Comparison of ENCODE assay signal across 37 cellular contexts in genomic region chr1:50174101-50174500, GRCh38.
"Had no signal": no experiment of that assay in that cellular context is flagged by ENCODE, and none has a peak within 500 bp of the region (broad histone marks: within the 10 kb centered on the region; RNA-seq: fewer than 3 reads in every experiment).

No MANE protein-coding gene starts in this region.

- ATAC-seq: activated CD4-positive, alpha-beta T cell treated with anti-CD3 and anti-CD28 coated beads for 36 hours; activated CD4-positive, CD25-positive, alpha-beta regulatory T cell treated with anti-CD3 and anti-CD28 coated beads, Interleukin-2, amount 50 U/mL, for 24 hours; activated CD8-positive, alpha-beta memory T cell treated with anti-CD3 and anti-CD28 coated beads, Interleukin-2, amount 10 ng/mL, durations not matched to agents 7 days and 5 days; activated CD8-positive, alpha-beta T cell treated with anti-CD3 and anti-CD28 coated beads, Interleukin-2, amount 10 ng/mL, durations not matched to agents 7 days and 5 days; activated naive CD8-positive, alpha-beta T cell treated with anti-CD3 and anti-CD28 coated beads, Interleukin-2, amount 50 U/mL, for 24 hours; WTC11 had no signal

- DNase-seq: activated CD4-positive, alpha-beta memory T cell treated with anti-CD3 and anti-CD28 coated beads, Interleukin-2, amount 10 ng/mL, durations not matched to agents 7 days and 5 days; activated CD4-positive, alpha-beta T cell treated with anti-CD3 and anti-CD28 coated beads for 1 hour; activated CD4-positive, alpha-beta T cell treated with anti-CD3 and anti-CD28 coated beads for 36 hours; activated CD4-positive, alpha-beta T cell treated with anti-CD3 and anti-CD28 coated beads for 48 hours; activated CD4-positive, alpha-beta T cell treated with anti-CD3 and anti-CD28 coated beads, Interleukin-2, amount 10 ng/mL, durations not matched to agents 7 days and 5 days; activated CD4-positive, alpha-beta T cell treated with anti-CD3 and anti-CD28 coated beads, Interleukin-2, amount 50 U/mL, for 48 hours; activated CD4-positive, CD25-positive, alpha-beta regulatory T cell; activated CD8-positive, alpha-beta memory T cell treated with anti-CD3 and anti-CD28 coated beads for 24 hours; activated CD8-positive, alpha-beta memory T cell treated with anti-CD3 and anti-CD28 coated beads, Interleukin-2, amount 10 ng/mL, durations not matched to agents 7 days and 5 days; activated CD8-positive, alpha-beta memory T cell treated with anti-CD3 and anti-CD28 coated beads, Interleukin-2, amount 50 U/mL, for 48 hours; activated CD8-positive, alpha-beta T cell treated with anti-CD3 and anti-CD28 coated beads, Interleukin-2, amount 10 ng/mL, durations not matched to agents 7 days and 5 days; activated effector memory CD4-positive, alpha-beta T cell treated with Interleukin-2 at 50 U/mL for 16 hours; activated gamma-delta T cell; activated naive CD4-positive, alpha-beta T cell treated with anti-CD3 and anti-CD28 coated beads, Interleukin-2, amount 10 ng/mL, durations not matched to agents 7 days and 5 days; activated naive CD4-positive, alpha-beta T cell treated with Interleukin-2 at 50 U/mL for 16 hours; activated naive CD8-positive, alpha-beta T cell treated with anti-CD3 and anti-CD28 coated beads, Interleukin-2, amount 10 ng/mL, durations not matched to agents 7 days and 5 days; activated naive CD8-positive, alpha-beta T cell treated with anti-CD3 and anti-CD28 coated beads, Interleukin-2, amount 50 U/mL, for 24 hours; activated T-cell treated with anti-CD3 and anti-CD28 coated beads, Interleukin-2, amount 50 U/mL, for 24 hours; activated T-cell treated with anti-CD3 and anti-CD28 coated beads, Interleukin-2, amount 50 U/mL, for 48 hours; amygdala; anterior cingulate cortex; caudate nucleus; cerebellar nuclear complex; T-helper 2 cell; T-helper 9 cell had no signal

- H3K27me3 Mint-ChIP-seq: activated naive CD4-positive, alpha-beta T cell treated with anti-CD3 and anti-CD28 coated beads, Interleukin-2, amount 10 ng/mL, durations not matched to agents 7 days and 5 days; brain had no signal

- H3K9me3 Mint-ChIP-seq: activated CD4-positive, alpha-beta memory T cell treated with anti-CD3 and anti-CD28 coated beads, Interleukin-2, amount 10 ng/mL, durations not matched to agents 7 days and 5 days; activated CD4-positive, alpha-beta T cell treated with anti-CD3 and anti-CD28 coated beads, Interleukin-2, amount 10 ng/mL, durations not matched to agents 7 days and 5 days; activated naive CD4-positive, alpha-beta T cell treated with anti-CD3 and anti-CD28 coated beads, Interleukin-2, amount 10 ng/mL, durations not matched to agents 7 days and 5 days; activated naive CD4-positive, alpha-beta T cell treated with anti-CD3 and anti-CD28 coated beads, Interleukin-2, amount 50 U/mL, for 24 hours; activated naive CD8-positive, alpha-beta T cell treated with anti-CD3 and anti-CD28 coated beads, Interleukin-2, amount 10 ng/mL, durations not matched to agents 7 days and 5 days; activated naive CD8-positive, alpha-beta T cell treated with anti-CD3 and anti-CD28 coated beads, Interleukin-2, amount 50 U/mL, for 24 hours; activated T-cell treated with anti-CD3 and anti-CD28 coated beads, Interleukin-2, amount 50 U/mL, for 24 hours; activated T-helper 2 cell treated with anti-CD3 and anti-CD28 coated beads, Interferon-gamma antibody, Interleukin-2, Interleukin-4, amounts not matched to agents 10 μg/mL and 5 μg/mL and 100 μg/mL, durations not matched to agents 14 hours and 24 hours and 36 hours; central memory CD8-positive, alpha-beta T cell; T-helper 1 cell treated with Interleukin-12 subunit alpha and Interleukin-12 subunit beta and Interleukin-4 antibody, amounts not matched to agents 30 μg/mL and 1 μg/mL, for 36 hours; T-helper 2 cell treated with Interferon-gamma antibody and Interleukin-4, amounts not matched to agents 5 μg/mL and 100 μg/mL, for 36 hours; WTC11 had no signal

- H3K36me3 Mint-ChIP-seq: activated CD8-positive, alpha-beta memory T cell treated with anti-CD3 and anti-CD28 coated beads, Interleukin-2, amount 10 ng/mL, durations not matched to agents 7 days and 5 days; activated naive CD4-positive, alpha-beta T cell treated with anti-CD3 and anti-CD28 coated beads, Interleukin-2, amount 10 ng/mL, durations not matched to agents 7 days and 5 days; activated naive CD4-positive, alpha-beta T cell treated with anti-CD3 and anti-CD28 coated beads, Interleukin-2, amount 50 U/mL, for 24 hours; activated naive CD8-positive, alpha-beta T cell; activated naive CD8-positive, alpha-beta T cell treated with anti-CD3 and anti-CD28 coated beads, Interleukin-2, amount 10 ng/mL, durations not matched to agents 7 days and 5 days; WTC11 had no signal

- H3K27me3 ChIP-seq: ascending aorta had no signal

- H3K27ac Mint-ChIP-seq: activated CD4-positive, alpha-beta memory T cell treated with anti-CD3 and anti-CD28 coated beads, Interleukin-2, amount 10 ng/mL, durations not matched to agents 7 days and 5 days; activated CD4-positive, alpha-beta T cell treated with anti-CD3 and anti-CD28 coated beads for 36 hours; activated CD4-positive, alpha-beta T cell treated with anti-CD3 and anti-CD28 coated beads, Interleukin-2, amount 10 ng/mL, durations not matched to agents 7 days and 5 days; activated CD8-positive, alpha-beta memory T cell treated with anti-CD3 and anti-CD28 coated beads, Interleukin-2, amount 10 ng/mL, durations not matched to agents 7 days and 5 days; activated CD8-positive, alpha-beta T cell treated with anti-CD3 and anti-CD28 coated beads, Interleukin-2, amount 10 ng/mL, durations not matched to agents 7 days and 5 days; activated naive CD4-positive, alpha-beta T cell treated with anti-CD3 and anti-CD28 coated beads, Interleukin-2, amount 10 ng/mL, durations not matched to agents 7 days and 5 days; activated naive CD4-positive, alpha-beta T cell treated with anti-CD3 and anti-CD28 coated beads, Interleukin-2, amount 50 U/mL, for 24 hours; activated naive CD8-positive, alpha-beta T cell; activated naive CD8-positive, alpha-beta T cell treated with anti-CD3 and anti-CD28 coated beads, Interleukin-2, amount 10 ng/mL, durations not matched to agents 7 days and 5 days; activated naive CD8-positive, alpha-beta T cell treated with anti-CD3 and anti-CD28 coated beads, Interleukin-2, amount 50 U/mL, for 24 hours; activated T-cell treated with anti-CD3 and anti-CD28 coated beads, Interleukin-2, amount 50 U/mL, for 24 hours; activated T-helper 2 cell treated with anti-CD3 and anti-CD28 coated beads, Interferon-gamma antibody, Interleukin-2, Interleukin-4, amounts not matched to agents 10 μg/mL and 5 μg/mL and 100 μg/mL, durations not matched to agents 14 hours and 24 hours and 36 hours; brain; T-helper 1 cell treated with Interleukin-12 subunit alpha and Interleukin-12 subunit beta and Interleukin-4 antibody, amounts not matched to agents 30 μg/mL and 1 μg/mL, for 36 hours; T-helper 2 cell treated with Interferon-gamma antibody and Interleukin-4, amounts not matched to agents 5 μg/mL and 100 μg/mL, for 36 hours; WTC11 had no signal

- H3K4me3 Mint-ChIP-seq: activated CD4-positive, alpha-beta memory T cell treated with anti-CD3 and anti-CD28 coated beads, Interleukin-2, amount 10 ng/mL, durations not matched to agents 7 days and 5 days; activated CD4-positive, alpha-beta T cell treated with anti-CD3 and anti-CD28 coated beads for 36 hours; activated CD4-positive, alpha-beta T cell treated with anti-CD3 and anti-CD28 coated beads, Interleukin-2, amount 10 ng/mL, durations not matched to agents 7 days and 5 days; activated CD8-positive, alpha-beta memory T cell treated with anti-CD3 and anti-CD28 coated beads, Interleukin-2, amount 10 ng/mL, durations not matched to agents 7 days and 5 days; activated CD8-positive, alpha-beta T cell treated with anti-CD3 and anti-CD28 coated beads, Interleukin-2, amount 10 ng/mL, durations not matched to agents 7 days and 5 days; activated naive CD4-positive, alpha-beta T cell treated with anti-CD3 and anti-CD28 coated beads, Interleukin-2, amount 10 ng/mL, durations not matched to agents 7 days and 5 days; activated naive CD4-positive, alpha-beta T cell treated with anti-CD3 and anti-CD28 coated beads, Interleukin-2, amount 50 U/mL, for 24 hours; activated naive CD8-positive, alpha-beta T cell; activated naive CD8-positive, alpha-beta T cell treated with anti-CD3 and anti-CD28 coated beads, Interleukin-2, amount 10 ng/mL, durations not matched to agents 7 days and 5 days; activated naive CD8-positive, alpha-beta T cell treated with anti-CD3 and anti-CD28 coated beads, Interleukin-2, amount 50 U/mL, for 24 hours; activated T-cell treated with anti-CD3 and anti-CD28 coated beads, Interleukin-2, amount 50 U/mL, for 24 hours; brain; central memory CD8-positive, alpha-beta T cell; T-helper 1 cell treated with Interleukin-12 subunit alpha and Interleukin-12 subunit beta and Interleukin-4 antibody, amounts not matched to agents 30 μg/mL and 1 μg/mL, for 36 hours; T-helper 2 cell treated with Interferon-gamma antibody and Interleukin-4, amounts not matched to agents 5 μg/mL and 100 μg/mL, for 36 hours; WTC11 had no signal

- H3K36me3 ChIP-seq: ascending aorta, cardiac muscle cell had no signal

- H3K9me3 ChIP-seq: ascending aorta had no signal

- H3K4me1 Mint-ChIP-seq: activated CD4-positive, alpha-beta memory T cell treated with anti-CD3 and anti-CD28 coated beads, Interleukin-2, amount 10 ng/mL, durations not matched to agents 7 days and 5 days; activated CD4-positive, alpha-beta T cell treated with anti-CD3 and anti-CD28 coated beads for 36 hours; activated CD4-positive, alpha-beta T cell treated with anti-CD3 and anti-CD28 coated beads, Interleukin-2, amount 10 ng/mL, durations not matched to agents 7 days and 5 days; activated CD8-positive, alpha-beta memory T cell treated with anti-CD3 and anti-CD28 coated beads, Interleukin-2, amount 10 ng/mL, durations not matched to agents 7 days and 5 days; activated naive CD4-positive, alpha-beta T cell treated with anti-CD3 and anti-CD28 coated beads, Interleukin-2, amount 10 ng/mL, durations not matched to agents 7 days and 5 days; activated naive CD4-positive, alpha-beta T cell treated with anti-CD3 and anti-CD28 coated beads, Interleukin-2, amount 50 U/mL, for 24 hours; activated naive CD8-positive, alpha-beta T cell treated with anti-CD3 and anti-CD28 coated beads, Interleukin-2, amount 10 ng/mL, durations not matched to agents 7 days and 5 days; activated naive CD8-positive, alpha-beta T cell treated with anti-CD3 and anti-CD28 coated beads, Interleukin-2, amount 50 U/mL, for 24 hours; central memory CD8-positive, alpha-beta T cell had no signal

- H3K4me1 ChIP-seq: ascending aorta had no signal

- H3K27ac ChIP-seq: ascending aorta, cardiac muscle cell, VCaP had no signal

- H3K4me3 ChIP-seq: ascending aorta, cardiac muscle cell had no signal
